ENCODE assay signal across 9 cellular contexts in genomic region chr12:38907171-38907923, GRCh38. TPM values are rescaled to one million over a fixed set of nuclear protein-coding genes. Genes with fewer than 3 reads are reported as not detected.
A peak's percentile ranks its signal among the peaks of the same experiment; 100 is the strongest.
DNase-seq lines count a peak whose midpoint lies in the region; FAIRE-seq and TF ChIP-seq lines count a peak whose summit lies in the region.
"Had no signal": no experiment of that assay in that cellular context is flagged by ENCODE, and none has a peak within 500 bp of the region (broad histone marks: within the 10 kb centered on the region; RNA-seq: fewer than 3 reads in every experiment).

No MANE protein-coding gene starts in this region.

- H3K4me3 Mint-ChIP-seq in T-helper 2 cell treated with Interferon-gamma antibody and Interleukin-4, amounts not matched to agents 5 μg/mL and 100 μg/mL, for 36 hours = peak overlapping the region; percentile 93
- peak overlapping the region; percentile 82 for H3K4me3 Mint-ChIP-seq in activated naive CD8-positive, alpha-beta T cell

- H3K9me3 ChIP-seq in keratinocyte (ENCODE audit: control insufficient read depth, low read depth, low read length) = no peaks in the 10 kb centered on the region
- no peaks in the 10 kb centered on the region for H3K9me3 ChIP-seq in stomach smooth muscle (ENCODE audit: control insufficient read depth in 2 of 2, low read length in 2 of 2)
- H3K9me3 ChIP-seq: SJSA1 had no signal

- H3K27me3 Mint-ChIP-seq in T-helper 2 cell treated with Interferon-gamma antibody and Interleukin-4, amounts not matched to agents 5 μg/mL and 100 μg/mL, for 36 hours (ENCODE audit: low read depth) = peaks cover 26% of the 10 kb centered on the region
- H3K27me3 Mint-ChIP-seq in activated naive CD8-positive, alpha-beta T cell = peaks cover 11% of the 10 kb centered on the region

- dilution Hi-C loops in keratinocyte (cut with MboI; ENCODE audit: extremely low pct_ligation_motif_present, low sequenced_read_pairs) = no loop called here

- peak overlapping the region; percentile 97 for H3K4me2 ChIP-seq in keratinocyte (ENCODE audit: control insufficient read depth, extremely low read depth, insufficient read depth, low read depth, low read length)

- H3K9me3 Mint-ChIP-seq in T-helper 2 cell treated with Interferon-gamma antibody and Interleukin-4, amounts not matched to agents 5 μg/mL and 100 μg/mL, for 36 hours = no peaks in the 10 kb centered on the region
- no peaks in the 10 kb centered on the region for H3K9me3 Mint-ChIP-seq in activated naive CD8-positive, alpha-beta T cell (ENCODE audit: low read depth)

- peak overlapping the region; percentile 62 for H3K27ac Mint-ChIP-seq in T-helper 2 cell treated with Interferon-gamma antibody and Interleukin-4, amounts not matched to agents 5 μg/mL and 100 μg/mL, for 36 hours
- H3K27ac Mint-ChIP-seq in activated naive CD8-positive, alpha-beta T cell = peak overlapping the region; percentile 47

- H3K79me2 ChIP-seq in keratinocyte (ENCODE audit: control insufficient read depth, insufficient read depth, low read length) = peaks cover 16% of the 10 kb centered on the region

- no peak for TF ChIP-seq CTCF in keratinocyte (optimal IDR thresholded peaks at IDR 0.05 in 1 of 3, IDR thresholded peaks at IDR 0.05 in 1 of 3, conservative IDR thresholded peaks at IDR 0.05 in 1 of 3; ENCODE audit: extremely low read depth in 1 of 3, insufficient read depth in 2 of 3, low read length in 3 of 3)

- H3K36me3 Mint-ChIP-seq in T-helper 2 cell treated with Interferon-gamma antibody and Interleukin-4, amounts not matched to agents 5 μg/mL and 100 μg/mL, for 36 hours (ENCODE audit: low read depth) = no peaks in the 10 kb centered on the region
- no peaks in the 10 kb centered on the region for H3K36me3 Mint-ChIP-seq in activated naive CD8-positive, alpha-beta T cell

- H3K9me1 ChIP-seq in keratinocyte (ENCODE audit: control insufficient read depth, extremely low read depth, insufficient read depth, low read length) = no peaks in the 10 kb centered on the region

- peaks cover 22% of the 10 kb centered on the region for H3K4me1 ChIP-seq in keratinocyte (ENCODE audit: control insufficient read depth, extremely low read depth, insufficient read depth, low read length)
- no peaks in the 10 kb centered on the region for H3K4me1 ChIP-seq in stomach smooth muscle (ENCODE audit: control insufficient read depth, insufficient read depth, low read length)

- peak overlapping the region; percentile 69 to 94 (median 79) for H3K4me3 ChIP-seq in keratinocyte (ENCODE audit: control insufficient read depth in 2 of 3, extremely low read depth in 1 of 3, insufficient read depth in 2 of 3, low read depth in 1 of 3, low read length in 3 of 3)
- H3K4me3 ChIP-seq in stomach smooth muscle (ENCODE audit: low read length in 2 of 2) = peak overlapping the region; percentile 83 to 90
- H3K4me3 ChIP-seq: SJSA1 had no signal

- H3K9ac ChIP-seq in keratinocyte (ENCODE audit: control insufficient read depth, extremely low read depth, insufficient read depth, low read length) = peak overlapping the region; percentile 92
- peak overlapping the region; percentile 74 to 86 for H3K9ac ChIP-seq in stomach smooth muscle (ENCODE audit: low read length in 2 of 2)

- no peaks in the 10 kb centered on the region for H4K20me1 ChIP-seq in keratinocyte (ENCODE audit: control insufficient read depth, extremely low read depth, insufficient read depth, low read length)

- H3K27me3 ChIP-seq in keratinocyte (ENCODE audit: control insufficient read depth, extremely low read depth, insufficient read depth, low read length) (no peaks in the 10 kb centered on the region), stomach smooth muscle (ENCODE audit: control insufficient read depth in 1 of 2, insufficient read depth in 2 of 2, low read length in 2 of 2) (no peaks in the 10 kb centered on the region)

- peak overlapping the region; percentile 53 for H2AFZ ChIP-seq in keratinocyte (ENCODE audit: control insufficient read depth, low read length)

- no peak for FAIRE-seq in keratinocyte (lab: Jason Lieb, UNC)

- H3K4me1 Mint-ChIP-seq in T-helper 2 cell treated with Interferon-gamma antibody and Interleukin-4, amounts not matched to agents 5 μg/mL and 100 μg/mL, for 36 hours (ENCODE audit: low read depth) = peaks cover 24% of the 10 kb centered on the region
- H3K4me1 Mint-ChIP-seq in activated naive CD8-positive, alpha-beta T cell (ENCODE audit: low read depth) = peaks cover 26% of the 10 kb centered on the region

- no peak for DNase-seq in T-helper 2 cell treated with Interferon-gamma antibody and Interleukin-4, amounts not matched to agents 5 μg/mL and 100 μg/mL, for 36 hours (ENCODE audit: low spot score)
- DNase-seq in T-helper 2 cell (no peak), keratinocyte (ENCODE audit: low read depth, low spot score) (no peak), NCI-H1105 (lab: John Stamatoyannopoulos, UW) (no peak), NCI-H510A treated with DMSO at 0.1 percent for 48 hours (lab: John Stamatoyannopoulos, UW) (no peak)
- no peak for DNase-seq in stimulated activated CD4-positive, alpha-beta T cell treated with anti-CD3 and anti-CD28 coated beads, Interleukin-1b, Interleukin-23, amount 100 ng/mL, for 48 hours

- H3K36me3 ChIP-seq in keratinocyte (ENCODE audit: control insufficient read depth in 2 of 2, extremely low read depth in 1 of 2, insufficient read depth in 2 of 2, low read length in 2 of 2) (no peaks in the 10 kb centered on the region), stomach smooth muscle (ENCODE audit: control insufficient read depth in 2 of 2, insufficient read depth in 2 of 2, low read length in 2 of 2) (no peaks in the 10 kb centered on the region)
- H3K36me3 ChIP-seq: SJSA1 had no signal

- no peak overlapping the region for H3K27ac ChIP-seq in keratinocyte (ENCODE audit: control insufficient read depth, insufficient read depth, low read length)
- H3K27ac ChIP-seq in stomach smooth muscle (ENCODE audit: low read length) = no peak overlapping the region
- H3K27ac ChIP-seq: SJSA1 had no signal

RNA-seq across cellular contexts. Expression of gene CPNE8, which starts 2.0 kb away (rescaled TPM):
- 13.9 to 25.7 TPM (median 16.1 TPM) in 3 replicates for polyA plus RNA-seq in keratinocyte
- 23.0 TPM for polyA plus RNA-seq in keratinocyte (2011; ENCODE audit: low read depth)
- polyA plus RNA-seq in keratinocyte (2011; cell fraction: cytosol; rRNA removed) = 9.2 and 19.1 TPM in 2 replicates
- 24.2 and 31.8 TPM in 2 replicates for polyA plus RNA-seq in keratinocyte (2011; cell fraction: nucleus; rRNA removed)
- polyA plus RNA-seq in keratinocyte (2012; ENCODE audit: low replicate concordance) = 9.9 TPM in 2 replicates
- polyA minus RNA-seq in keratinocyte = 3.2 to 25.7 TPM (median 12.2 TPM) in 3 replicates
- 9.6 TPM for polyA minus RNA-seq in keratinocyte (2011; cell fraction: cytosol; rRNA and poly(A)+ RNA removed)
- polyA minus RNA-seq in keratinocyte (2011; cell fraction: nucleus; rRNA and poly(A)+ RNA removed) = 20.7 and 32.1 TPM in 2 replicates
